ENCODE assay signal across 18 cellular contexts in the genomic region with DNA sequence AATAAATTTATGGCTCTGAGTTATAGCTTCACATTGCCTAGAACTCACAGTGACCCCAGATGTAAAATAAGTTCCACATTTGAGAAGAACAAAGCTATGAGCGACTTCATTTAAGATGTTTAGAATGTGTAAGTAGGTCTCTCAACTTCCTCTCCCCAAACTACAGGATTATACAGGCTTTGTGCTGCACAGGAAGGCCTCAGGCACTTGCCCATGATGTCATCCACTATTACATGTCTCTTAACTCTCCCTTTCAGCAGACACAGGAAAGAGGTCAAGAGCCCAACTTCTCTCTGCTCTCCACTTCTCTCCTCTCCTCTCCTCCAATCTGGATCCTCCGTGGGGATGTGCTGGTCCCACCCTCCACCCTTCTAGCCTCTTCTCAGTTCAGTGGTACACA.
A peak's percentile ranks its signal among the peaks of the same experiment; 100 is the strongest.
DNase-seq lines count a peak whose midpoint lies in the region; ATAC-seq and TF ChIP-seq lines count a peak whose summit lies in the region.
"Had no signal": no experiment of that assay in that cellular context is flagged by ENCODE, and none has a peak within 500 bp of the region (broad histone marks: within the 10 kb centered on the region; RNA-seq: fewer than 3 reads in every experiment).

No MANE protein-coding gene starts in this region.

- no peaks in the 10 kb centered on the region for H3K4me1 Mint-ChIP-seq in natural killer cell
- H3K4me1 Mint-ChIP-seq: T-helper 17 cell had no signal

- no peaks in the 10 kb centered on the region for H3K36me3 ChIP-seq in SK-N-MC (ENCODE audit: insufficient read depth, low read length)

- CTCF ChIA-PET in AG04450 (lab: Charles Lee), result interaction anchor here (0.9 to 2.2 kb wide), 2 partner anchors 72 to 84 kb away, joined by 3 to 9 read pairs; no protein-coding TSS in a partner anchor

- TF ChIP-seq CTCF in AG04450 (IDR thresholded peaks at IDR 0.05; ENCODE audit: low read depth, low read length), result no peak
- TF ChIP-seq CTCF in natural killer cell (IDR thresholded peaks at IDR 0.05), result no peak

- no peak overlapping the region for H3K9ac ChIP-seq in SK-N-MC (ENCODE audit: insufficient read length)

- H3K27ac ChIP-seq in AG04450 (ENCODE audit: low read depth, low read length) (peak overlapping the region; percentile 48), SK-N-MC (peak overlapping the region; percentile 47; the same call in 1 of the 2 replicates)
- H3K27ac ChIP-seq: upper lobe of left lung had no signal

- no peaks in the 10 kb centered on the region for H3K27me3 ChIP-seq in AG04450 (ENCODE audit: control insufficient read depth, insufficient read depth, low read length)
- H3K27me3 ChIP-seq: dorsolateral prefrontal cortex, upper lobe of left lung had no signal

- ATAC-seq in HG02885 (IDR thresholded peaks at IDR 0.05; ENCODE audit: poor library complexity, unreplicated experiment), result peak; percentile 48
- no peak for ATAC-seq in HG03196 (IDR thresholded peaks at IDR 0.05; ENCODE audit: unreplicated experiment)
- ATAC-seq in natural killer cell, result no peak
- no peak for ATAC-seq in GM18520 (IDR thresholded peaks at IDR 0.05; ENCODE audit: unreplicated experiment)
- ATAC-seq: GM23338, T-helper 17 cell had no signal

- intact Hi-C loops in natural killer cell (cut with micrococcal nuclease), result no loop called here

- H3K9me3 Mint-ChIP-seq in natural killer cell, result no peaks in the 10 kb centered on the region
- H3K9me3 Mint-ChIP-seq: GM23338 had no signal

- DNase-seq in AG04450 (ENCODE audit: low read depth, low spot score) (no peak), SK-N-MC (ENCODE audit: low read depth, low spot score) (peak; percentile 80), foreskin melanocyte (peak; percentile 86), natural killer cell (no peak), GF-D8 (lab: John Stamatoyannopoulos, UW) (no peak)
- DNase-seq: activated CD4-positive, alpha-beta T cell treated with anti-CD3 and anti-CD28 coated beads, Interleukin-2, amount 50 U/mL, for 48 hours; aorta; DMS79 treated with DMSO at 0.1 percent for 48 hours; dorsolateral prefrontal cortex; NCI-H2171; posterior cingulate gyrus; stimulated activated CD4-positive, alpha-beta T cell treated with anti-CD3 and anti-CD28 coated beads, Interleukin-1b, Interleukin-23, amount 100 ng/mL, for 48 hours; T-helper 17 cell; upper lobe of left lung had no signal

- H3K4me3 ChIP-seq in AG04450 (ENCODE audit: low read depth, low read length) (no peak overlapping the region), SK-N-MC (no peak overlapping the region)
- H3K4me3 ChIP-seq: dorsolateral prefrontal cortex, GM23338, upper lobe of left lung had no signal

- H3K9me3 ChIP-seq in AG04450 (ENCODE audit: control insufficient read depth, insufficient read depth, low read length) (no peaks in the 10 kb centered on the region), SK-N-MC (ENCODE audit: low read depth, low read length) (no peaks in the 10 kb centered on the region)
- H3K9me3 ChIP-seq: upper lobe of left lung had no signal

- H3K27me3 Mint-ChIP-seq in natural killer cell (ENCODE audit: low read depth in 2 of 2), result no peaks in the 10 kb centered on the region

- no peaks in the 10 kb centered on the region for H3K36me3 Mint-ChIP-seq in natural killer cell

- H3K27ac Mint-ChIP-seq in natural killer cell, result no peak overlapping the region
- H3K27ac Mint-ChIP-seq: GM23338, T-helper 17 cell had no signal

- POLR2A ChIA-PET in AG04450 (lab: Yijun Ruan, JAX), result no interaction called here

- H3K4me3 Mint-ChIP-seq in natural killer cell, result no peak overlapping the region
- H3K4me3 Mint-ChIP-seq: GM23338, T-helper 17 cell had no signal

Comparison
In these comparisons a context has a peak if more than half of its experiments do, and no peak if none do; other contexts are left out.
1. DNase-seq: peak in SK-N-MC (single experiment) and foreskin melanocyte (single experiment); none in AG04450 (single experiment), natural killer cell (single experiment) and GF-D8 (single experiment).